ENCODE assay signal across 8 cellular contexts in genomic region chr9:77457916-77458592, GRCh38.
A peak's percentile ranks its signal among the peaks of the same experiment; 100 is the strongest.
DNase-seq lines count a peak whose midpoint lies in the region; ATAC-seq, FAIRE-seq and TF ChIP-seq lines count a peak whose summit lies in the region.

No MANE protein-coding gene starts in this region.

- TF ChIP-seq CTCF in MCF 10A (IDR thresholded peaks at IDR 0.05; ENCODE audit: unreplicated experiment) = peak; percentile 87
- peak; percentile 86 for TF ChIP-seq CTCF in kidney (IDR thresholded peaks at IDR 0.05; ENCODE audit: borderline replicate concordance, extremely low read depth, insufficient read depth)

- FAIRE-seq in kidney (lab: Jason Lieb, UNC) = no peak

- no peaks in the 10 kb centered on the region for H3K36me3 ChIP-seq in kidney (ENCODE audit: control insufficient read depth in 1 of 2, insufficient read depth in 2 of 2, low read length in 2 of 2)

- no peaks in the 10 kb centered on the region for H3K36me3 Mint-ChIP-seq in MCF 10A (ENCODE audit: insufficient read depth, unreplicated experiment)

- in situ Hi-C loops in ACHN (cut with HindIII; ENCODE audit: low pct_ligation_motif_present, low pct_unique_long_range_greater_than_20kb, low sequenced_read_pairs) = no loop called here

- peaks cover 10% of the 10 kb centered on the region for H3K4me1 Mint-ChIP-seq in MCF 10A (ENCODE audit: insufficient read depth, unreplicated experiment)

- BruUV-seq in MCF 10A (replicated peaks; lab: Mats Ljungman, UMichigan) = no TSS peak

- H3K4me1 ChIP-seq in kidney (ENCODE audit: control insufficient read depth in 1 of 2, insufficient read depth in 1 of 2, low read depth in 1 of 2, low read length in 2 of 2) = peaks cover 4 to 6% of the 10 kb centered on the region in 2 donors

- no peaks in the 10 kb centered on the region for H3K9me3 ChIP-seq in kidney (ENCODE audit: control insufficient read depth in 1 of 2, low read length in 2 of 2)

- H3K9me3 Mint-ChIP-seq in MCF 10A (ENCODE audit: unreplicated experiment) = no peaks in the 10 kb centered on the region

- TF ChIP-seq POLR2A in GM18505 (IDR thresholded peaks at IDR 0.05; ENCODE audit: borderline replicate concordance, extremely low read depth, insufficient read depth, insufficient read length) = no peak

- H3K27ac ChIP-seq in kidney (ENCODE audit: low read depth in 2 of 2, low read length in 2 of 2) = no peak overlapping the region

- DNase-seq in ACHN (peak; percentile 68), NCI-H146 (lab: John Stamatoyannopoulos, UW) (peak; percentile 50), UCSD-AML1 (lab: John Stamatoyannopoulos, UW; ENCODE audit: unreplicated experiment) (peak; percentile 39), MCF 10A (ENCODE audit: unreplicated experiment) (peak; percentile 83), kidney (no peak)
- DNase-seq in stimulated activated CD4-positive, alpha-beta T cell treated with anti-CD3 and anti-CD28 coated beads, Interleukin-4, amount 100 ng/mL, for 1 hour = peak; percentile 59

- no peak overlapping the region for H3K27ac Mint-ChIP-seq in MCF 10A (ENCODE audit: low read depth, unreplicated experiment)

- no peak overlapping the region for H3K4me3 Mint-ChIP-seq in MCF 10A (ENCODE audit: unreplicated experiment)

- no peak overlapping the region for H3K9ac ChIP-seq in kidney (ENCODE audit: low read length in 2 of 2)

- intact Hi-C loops in MCF 10A (cut with micrococcal nuclease) (loop anchor here (1.0 to 10.0 kb wide), 8 partner anchors 25 to 663 kb away; no protein-coding TSS in a partner anchor), kidney (cut with DNase I) (loop anchor here (10.0 kb wide), 2 partner anchors 187 to 277 kb away; partner anchors contain the start of gene GNA14)

- peaks cover 12% of the 10 kb centered on the region for H3K27me3 Mint-ChIP-seq in MCF 10A (ENCODE audit: insufficient read depth, unreplicated experiment)

- ATAC-seq in GM18505 (IDR thresholded peaks at IDR 0.05; ENCODE audit: unreplicated experiment) (peak; percentile 78), HG02885 (IDR thresholded peaks at IDR 0.05; ENCODE audit: poor library complexity, unreplicated experiment) (peak; percentile 87)

- CTCF ChIA-PET in MCF 10A (lab: Yijun Ruan, JAX) = interaction anchor here (0.6 to 10.6 kb wide), 68 partner anchors 11 to 806 kb away, joined by 3 to 132 read pairs (median 5); no protein-coding TSS in a partner anchor

- H3K4me3 ChIP-seq in kidney (ENCODE audit: low read length in 2 of 2) = no peak overlapping the region

- POLR2A ChIA-PET in MCF 10A (lab: Yijun Ruan, JAX) = no interaction called here
